9 cellular contexts compared by ENCODE assay signal in genomic region chr5:173572431-173573125, GRCh38. TPM values are rescaled to one million over a fixed set of nuclear protein-coding genes. Genes with fewer than 3 reads are reported as not detected.
DNase-seq lines count a peak whose midpoint lies in the region; ATAC-seq and TF ChIP-seq lines count a peak whose summit lies in the region.
"Had no signal": no experiment of that assay in that cellular context is flagged by ENCODE, and none has a peak within 500 bp of the region (broad histone marks: within the 10 kb centered on the region; RNA-seq: fewer than 3 reads in every experiment).

No MANE protein-coding gene starts in this region.

- ATAC-seq in GM18870 (IDR thresholded peaks at IDR 0.05; ENCODE audit: unreplicated experiment) = no peak

- CTCF ChIA-PET in RWPE1 (lab: Yijun Ruan, JAX) = interaction anchor here (0.6 to 3.8 kb wide), 31 partner anchors 10 to 419 kb away, joined by 3 to 53 read pairs (median 4); partner anchors contain the start of gene STC2

- H3K9me3 ChIP-seq in Peyer's patch (peaks cover 0 to 5% (median 0%) of the 10 kb centered on the region in 4 donors), colonic mucosa (no peaks in the 10 kb centered on the region)

- POLR2A ChIA-PET in RWPE1 (lab: Yijun Ruan, JAX; ENCODE audit: low non-redundant PET) = no interaction called here

- no peak for TF ChIP-seq POLR2A in Peyer's patch (IDR thresholded peaks at IDR 0.05)

- H3K4me1 ChIP-seq in rectal smooth muscle tissue (ENCODE audit: control insufficient read depth, insufficient read depth, low read length) = peaks cover 3% of the 10 kb centered on the region
- peaks cover 0 to 4% (median 0%) of the 10 kb centered on the region in 4 donors for H3K4me1 ChIP-seq in Peyer's patch
- H3K4me1 ChIP-seq in colonic mucosa = no peaks in the 10 kb centered on the region

- H3K4me3 ChIP-seq in fibroblast of the aortic adventitia (ENCODE audit: low read depth, low read length) (peak overlapping the region; percentile 22), rectal smooth muscle tissue (ENCODE audit: low read length) (peak overlapping the region; percentile 47), Peyer's patch (no peak overlapping the region), colonic mucosa (no peak overlapping the region)

- TF ChIP-seq CTCF in RWPE1 (conservative IDR thresholded peaks at IDR 0.05; ENCODE audit: low read depth) = no peak
- TF ChIP-seq CTCF in fibroblast of the aortic adventitia (IDR thresholded peaks at IDR 0.05; ENCODE audit: insufficient read depth, low read length) = no peak
- TF ChIP-seq CTCF in Peyer's patch (IDR thresholded peaks at IDR 0.05) = no peak
- TF ChIP-seq CTCF in colonic mucosa (IDR thresholded peaks at IDR 0.05) = no peak

- H3K9ac ChIP-seq in rectal smooth muscle tissue (ENCODE audit: low read length) (no peak overlapping the region), colonic mucosa (ENCODE audit: low read depth in 2 of 2, low read length in 2 of 2) (no peak overlapping the region)

- DNase-seq in EL (peak; percentile 15), RWPE1 (ENCODE audit: low spot score) (no peak), fibroblast of the aortic adventitia (ENCODE audit: low read depth) (peak; percentile 59), Peyer's patch (no peak), colonic mucosa (no peak)
- no peak for DNase-seq in activated T-cell treated with anti-CD3 and anti-CD28 coated beads, Interleukin-2, amount 50 U/mL, for 48 hours
- DNase-seq: cortex of kidney had no signal

- H3K27me3 ChIP-seq in rectal smooth muscle tissue (ENCODE audit: control insufficient read depth, insufficient read depth, low read length) = no peaks in the 10 kb centered on the region
- H3K27me3 ChIP-seq in Peyer's patch = no peaks in the 10 kb centered on the region
- no peaks in the 10 kb centered on the region for H3K27me3 ChIP-seq in colonic mucosa

- intact Hi-C loops in colonic mucosa (cut with DNase I) = loop anchor here (5.0 kb wide), 1 partner anchor 280 kb away; no protein-coding TSS in a partner anchor

- no peaks in the 10 kb centered on the region for H3K36me3 ChIP-seq in rectal smooth muscle tissue (ENCODE audit: control insufficient read depth, insufficient read depth, low read length)
- no peaks in the 10 kb centered on the region for H3K36me3 ChIP-seq in Peyer's patch
- no peaks in the 10 kb centered on the region for H3K36me3 ChIP-seq in colonic mucosa

- H3K27ac ChIP-seq in RWPE1 = 0 out of 2 replicates have a peak overlapping the region, but pooled peaks have one; percentile 18
- no peak overlapping the region for H3K27ac ChIP-seq in rectal smooth muscle tissue (ENCODE audit: low read depth, low read length)
- no peak overlapping the region for H3K27ac ChIP-seq in Peyer's patch
- no peak overlapping the region for H3K27ac ChIP-seq in colonic mucosa

RNA-seq across cellular contexts. Expression of gene BOD1, which starts 43.9 kb away (rescaled TPM):
- total RNA-seq in fibroblast of the aortic adventitia (ENCODE audit: low replicate concordance) = 63.7 and 68.9 TPM in 2 replicates
- total RNA-seq in Peyer's patch = 10 to 100 TPM; 21.0 to 57.8 (median 27.3) TPM
- total RNA-seq in colonic mucosa = 10 to 100 TPM; 24.4 to 31.1 TPM

Comparison
In these comparisons a context has a peak if more than half of its experiments do, and no peak if none do; other contexts are left out.
1. DNase-seq: peak in EL (single experiment) and fibroblast of the aortic adventitia (single experiment); none in RWPE1 (single experiment), Peyer's patch (0 of 3), activated T-cell treated with anti-CD3 and anti-CD28 coated beads, Interleukin-2, amount 50 U/mL, for 48 hours (0 of 2) and colonic mucosa (single experiment).
2. H3K4me3 ChIP-seq: peak in fibroblast of the aortic adventitia (single experiment) and rectal smooth muscle tissue (single experiment); none in Peyer's patch (0 of 4) and colonic mucosa (single experiment).